In the genomic region with DNA sequence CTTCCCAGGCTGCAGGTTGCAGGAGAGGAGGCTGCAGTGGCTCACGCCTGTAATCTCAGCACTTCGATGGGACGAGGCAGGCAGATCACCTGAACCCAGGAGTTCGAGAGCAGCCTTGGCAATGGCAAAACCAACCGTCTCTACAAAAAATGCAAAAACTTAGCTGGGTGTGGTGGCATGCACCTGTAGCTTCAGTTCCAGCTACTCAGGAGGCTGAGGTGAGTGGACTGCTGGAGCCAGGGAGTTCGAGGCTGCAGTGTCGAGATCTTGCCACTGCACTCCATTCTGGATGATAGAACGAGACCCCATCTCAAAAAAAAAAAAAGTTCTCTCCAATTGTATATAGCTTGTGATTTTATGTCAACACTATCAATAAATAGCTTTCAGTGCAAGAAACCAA, we compare ENCODE assay signal across 29 cellular contexts. TPM values are rescaled to one million over a fixed set of nuclear protein-coding genes. Genes with fewer than 3 reads are reported as not detected.
"Had no signal": no experiment of that assay in that cellular context is flagged by ENCODE, and none has a peak within 500 bp of the region (broad histone marks: within the 10 kb centered on the region; RNA-seq: fewer than 3 reads in every experiment).

No MANE protein-coding gene starts in this region.

- H3K9me3 ChIP-seq: gastrocnemius medialis, suprapubic skin, transverse colon, upper lobe of right lung, vagina had no signal

- H3K9ac ChIP-seq: parathyroid adenoma had no signal

- H3K4me1 Mint-ChIP-seq: natural killer cell; neural crest cell; stimulated activated naive CD8-positive, alpha-beta T cell treated with anti-CD3 and anti-CD28 coated beads, Interleukin-15, amount 100 ng/mL, for 72 hours had no signal

- H3K36me3 ChIP-seq: suprapubic skin had no signal

- DNase-seq: cortex of kidney; dorsolateral prefrontal cortex; effector CD4-positive, alpha-beta T cell; foreskin fibroblast; gastrocnemius medialis; head of caudate nucleus; natural killer cell; stimulated activated CD4-positive, alpha-beta T cell treated with anti-CD3 and anti-CD28 coated beads, Interleukin-12 subunit alpha, Interleukin-12 subunit beta, amount 100 ng/mL, for 4 hours; stimulated activated CD4-positive, alpha-beta T cell treated with anti-CD3 and anti-CD28 coated beads, Interleukin-1b, Interleukin-23, amount 100 ng/mL, for 48 hours; stimulated activated CD4-positive, alpha-beta T cell treated with anti-CD3 and anti-CD28 coated beads, Interleukin-4, amount 100 ng/mL, for 1 hour; stimulated activated CD8-positive, alpha-beta memory T cell treated with anti-CD3 and anti-CD28 coated beads, Interleukin-4, amount 100 ng/mL, for 48 hours; stimulated activated naive CD4-positive, alpha-beta T cell; stimulated activated naive CD8-positive, alpha-beta T cell treated with anti-CD3 and anti-CD28 coated beads, Interleukin-15, amount 100 ng/mL, for 72 hours; transverse colon; upper lobe of right lung had no signal

- H3K27me3 Mint-ChIP-seq: memory B cell; progenitor cell of endocrine pancreas; stimulated activated naive CD8-positive, alpha-beta T cell treated with anti-CD3 and anti-CD28 coated beads, Interleukin-15, amount 100 ng/mL, for 72 hours had no signal

- H3K27ac Mint-ChIP-seq: memory B cell, natural killer cell, progenitor cell of endocrine pancreas had no signal

- ATAC-seq: gastrocnemius medialis; natural killer cell; sciatic nerve; stimulated activated naive CD8-positive, alpha-beta T cell treated with anti-CD3 and anti-CD28 coated beads, Interleukin-15, amount 100 ng/mL, for 72 hours; upper lobe of right lung had no signal

- H3K4me1 ChIP-seq: gastrocnemius medialis, suprapubic skin, transverse colon, upper lobe of right lung, vagina had no signal

- H3K79me2 ChIP-seq: parathyroid adenoma had no signal

- H2AFZ ChIP-seq: parathyroid adenoma had no signal

- H3K4me3 ChIP-seq: dorsolateral prefrontal cortex, gastrocnemius medialis, lung, smooth muscle cell, suprapubic skin, transverse colon, upper lobe of right lung, vagina had no signal

- H3K27me3 ChIP-seq: dorsolateral prefrontal cortex, gastrocnemius medialis, suprapubic skin, transverse colon, upper lobe of right lung, vagina had no signal

- H3K4me2 ChIP-seq: smooth muscle cell had no signal

- FAIRE-seq: keratinocyte had no signal

- H3K9me3 Mint-ChIP-seq: memory B cell; natural killer cell; stimulated activated naive CD8-positive, alpha-beta T cell treated with anti-CD3 and anti-CD28 coated beads, Interleukin-15, amount 100 ng/mL, for 72 hours had no signal

- H3K27ac ChIP-seq: gastrocnemius medialis, parathyroid adenoma, suprapubic skin, transverse colon, upper lobe of right lung, vagina had no signal

- H3K4me3 Mint-ChIP-seq: memory B cell; natural killer cell; neural crest cell; stimulated activated naive CD8-positive, alpha-beta T cell treated with anti-CD3 and anti-CD28 coated beads, Interleukin-15, amount 100 ng/mL, for 72 hours had no signal

RNA-seq across cellular contexts. Expression of a gene that starts 26.8 kb away (rescaled TPM):
- total RNA-seq: gastrocnemius medialis, glomerular endothelial cell, left lobe of liver, natural killer cell, neural crest cell, osteoblast, progenitor cell of endocrine pancreas, smooth muscle cell, suprapubic skin, transverse colon, upper lobe of right lung, vagina had no signal
- polyA plus RNA-seq: esophagus, keratinocyte, lung, smooth muscle cell had no signal
